Comparison of ENCODE assay signal across 8 cellular contexts in genomic region chr3:113223831-113224240, GRCh38. TPM values are rescaled to one million over a fixed set of nuclear protein-coding genes. Genes with fewer than 3 reads are reported as not detected.
DNase-seq lines count a peak whose midpoint lies in the region; ATAC-seq and TF ChIP-seq lines count a peak whose summit lies in the region.

No MANE protein-coding gene starts in this region.

- H3K36me3 ChIP-seq in osteoblast (ENCODE audit: insufficient read depth, low read length) (no peaks in the 10 kb centered on the region), SK-N-SH (replicated peaks in 1 of 2; ENCODE audit: control insufficient read depth in 1 of 2, insufficient read depth in 2 of 2, low read length in 1 of 2) (peaks cover 0 to 8% of the 10 kb centered on the region in 2 experiments), hepatocyte (replicated peaks; ENCODE audit: insufficient read depth, low read depth) (no peaks in the 10 kb centered on the region)

- no peaks in the 10 kb centered on the region for H3K79me2 ChIP-seq in osteoblast (ENCODE audit: insufficient read depth, low read length)
- no peaks in the 10 kb centered on the region for H3K79me2 ChIP-seq in SK-N-SH (ENCODE audit: insufficient read depth)
- peaks cover 31% of the 10 kb centered on the region for H3K79me2 ChIP-seq in hepatocyte

- no peak overlapping the region for H3K27ac Mint-ChIP-seq in progenitor cell of endocrine pancreas

- CTCF ChIA-PET in SK-N-SH (lab: Yijun Ruan, JAX), result interaction anchor here (1.5 to 2.5 kb wide), 2 partner anchors 17 to 64 kb away, joined by 7 to 11 read pairs; no protein-coding TSS in a partner anchor

- no peaks in the 10 kb centered on the region for H3K9me3 Mint-ChIP-seq in progenitor cell of endocrine pancreas (ENCODE audit: low read depth)

- H2AFZ ChIP-seq in osteoblast (ENCODE audit: low read length) (peak overlapping the region; percentile 96), SK-N-SH (ENCODE audit: low read depth) (no peak overlapping the region), hepatocyte (no peak overlapping the region)

- no peak for TF ChIP-seq RAD21 in SK-N-SH (IDR thresholded peaks at IDR 0.05; ENCODE audit: low read length)

- H3K27me3 ChIP-seq in osteoblast (ENCODE audit: insufficient read depth, low read length) (no peaks in the 10 kb centered on the region), SK-N-SH (ENCODE audit: insufficient read depth) (no peaks in the 10 kb centered on the region), hepatocyte (no peaks in the 10 kb centered on the region)

- no peak overlapping the region for H3K4me3 Mint-ChIP-seq in progenitor cell of endocrine pancreas (ENCODE audit: low read depth)

- no peak overlapping the region for H3K27ac ChIP-seq in osteoblast (ENCODE audit: low read depth, low read length)
- H3K27ac ChIP-seq in SK-N-SH (ENCODE audit: low read depth in 2 of 2, low read length in 1 of 2), result no peak overlapping the region; a peak in 1 of 4 replicates
- H3K27ac ChIP-seq in hepatocyte, result no peak overlapping the region

- ATAC-seq in GM18873 (IDR thresholded peaks at IDR 0.05; ENCODE audit: low FRiP score, unreplicated experiment) (peak; percentile 64), HG02588 (IDR thresholded peaks at IDR 0.05; ENCODE audit: unreplicated experiment) (peak; percentile 64)

- H3K27me3 Mint-ChIP-seq in progenitor cell of endocrine pancreas, result no peaks in the 10 kb centered on the region

- no peaks in the 10 kb centered on the region for H3K36me3 Mint-ChIP-seq in progenitor cell of endocrine pancreas (ENCODE audit: insufficient read depth)

- H4K20me1 ChIP-seq in osteoblast (ENCODE audit: insufficient read depth, low read length) (no peaks in the 10 kb centered on the region), SK-N-SH (ENCODE audit: insufficient read depth) (no peaks in the 10 kb centered on the region), hepatocyte (ENCODE audit: insufficient read depth, poor library complexity, severe bottlenecking) (peaks cover 13% of the 10 kb centered on the region)

- POLR2A ChIA-PET in SK-N-SH (lab: Yijun Ruan, JAX), result no interaction called here

- no peaks in the 10 kb centered on the region for H3K9me3 ChIP-seq in osteoblast (ENCODE audit: low read depth, low read length)
- no peaks in the 10 kb centered on the region for H3K9me3 ChIP-seq in SK-N-SH
- H3K9me3 ChIP-seq in hepatocyte (ENCODE audit: low read depth), result no peaks in the 10 kb centered on the region

- 95% methylated on average over 13 of the region's 15 CpGs for WGBS in SK-N-SH (ENCODE audit: low lambda C conversion rate)
- WGBS in hepatocyte (ENCODE audit: low lambda C conversion rate, missing lambda C conversion rate), result 79% methylated on average over 15 of the region's 15 CpGs

- TF ChIP-seq CTCF in osteoblast (IDR thresholded peaks at IDR 0.05; ENCODE audit: extremely low read depth, low read depth, low read length) (no peak), SK-N-SH (IDR thresholded peaks at IDR 0.05) (no peak), hepatocyte (IDR thresholded peaks at IDR 0.05; ENCODE audit: poor library complexity) (no peak), progenitor cell of endocrine pancreas (IDR thresholded peaks at IDR 0.05; ENCODE audit: unreplicated experiment) (no peak)

- TF ChIP-seq EP300 in SK-N-SH (IDR thresholded peaks at IDR 0.05; ENCODE audit: borderline replicate concordance in 1 of 2, low read depth in 1 of 2, low read length in 1 of 2), result no peak

- H3K9ac ChIP-seq in SK-N-SH, result no peak overlapping the region

- H3K4me1 ChIP-seq in osteoblast (ENCODE audit: insufficient read depth, low read length) (peaks cover 8% of the 10 kb centered on the region), SK-N-SH (ENCODE audit: control insufficient read depth in 1 of 2, insufficient read depth in 2 of 2, low read depth in 1 of 2, low read length in 1 of 2) (peaks cover 0 to 35% of the 10 kb centered on the region in 2 experiments; a peak in 2 of 4 replicates), hepatocyte (ENCODE audit: insufficient read depth) (peaks cover 7% of the 10 kb centered on the region)

- peak overlapping the region; percentile 82 for H3K4me2 ChIP-seq in osteoblast (ENCODE audit: insufficient read depth, low read length)
- H3K4me2 ChIP-seq in SK-N-SH, result no peak overlapping the region
- H3K4me2 ChIP-seq in hepatocyte, result no peak overlapping the region

- peak overlapping the region; percentile 64 for H3K4me3 ChIP-seq in osteoblast (ENCODE audit: insufficient read depth, low read length)
- no peak overlapping the region for H3K4me3 ChIP-seq in SK-N-SH (ENCODE audit: low read depth in 2 of 2, low read length in 1 of 2)
- no peak overlapping the region for H3K4me3 ChIP-seq in hepatocyte

- peaks cover 12% of the 10 kb centered on the region for H3K4me1 Mint-ChIP-seq in progenitor cell of endocrine pancreas (ENCODE audit: low read depth)

- no peaks in the 10 kb centered on the region for H3F3A ChIP-seq in SK-N-SH (replicated peaks; ENCODE audit: insufficient read depth)

- H3K9me2 ChIP-seq in SK-N-SH, result no peaks in the 10 kb centered on the region
- no peaks in the 10 kb centered on the region for H3K9me2 ChIP-seq in hepatocyte (replicated peaks; ENCODE audit: insufficient read depth)

- DNase-seq in activated CD4-positive, alpha-beta T cell treated with anti-CD3 and anti-CD28 coated beads, Interleukin-2, amount 50 U/mL, for 48 hours, result peak; percentile 8 to 49
- peak; percentile 82 for DNase-seq in osteoblast (ENCODE audit: insufficient read length, low spot score, missing footprints)
- no peak for DNase-seq in SK-N-SH
- DNase-seq in hepatocyte (ENCODE audit: low spot score), result no peak
- DNase-seq in NCI-H345 treated with DMSO at 0.1 percent for 48 hours (lab: John Stamatoyannopoulos, UW; ENCODE audit: unreplicated experiment), result no peak
- no peak for DNase-seq in progenitor cell of endocrine pancreas (ENCODE audit: low spot score, unreplicated experiment)

TF ChIP-seq in SK-N-SH, 30 proteins besides CTCF, POLR2A, EP300 and RAD21:
- TF ChIP-seq FOXM1 (IDR thresholded peaks at IDR 0.05; ENCODE audit: low read depth) (no peak), CHD2 (IDR thresholded peaks at IDR 0.05; ENCODE audit: low read length, partially characterized antibody) (no peak), RXRA (IDR thresholded peaks at IDR 0.05; ENCODE audit: borderline replicate concordance, low read depth) (no peak), JUND (IDR thresholded peaks at IDR 0.05) (no peak), RCOR1 (IDR thresholded peaks at IDR 0.05; ENCODE audit: low read length) (no peak), MEF2A (IDR thresholded peaks at IDR 0.05; ENCODE audit: borderline replicate concordance, low read depth) (no peak), RFX5 (IDR thresholded peaks at IDR 0.05; ENCODE audit: low read length) (no peak), EZH2phosphoT487 (IDR thresholded peaks at IDR 0.05; ENCODE audit: borderline replicate concordance, low read depth) (no peak), GATA2 (CRISPR knock-in tag; IDR thresholded peaks at IDR 0.05) (no peak), SMC3 (IDR thresholded peaks at IDR 0.05; ENCODE audit: low read depth, low read length) (no peak), TCF12 (IDR thresholded peaks at IDR 0.05) (no peak), FOXJ3 (CRISPR knock-in tag; IDR thresholded peaks at IDR 0.05) (no peak), NFIC (IDR thresholded peaks at IDR 0.05; ENCODE audit: borderline replicate concordance) (no peak), GABPA (IDR thresholded peaks at IDR 0.05; ENCODE audit: low read depth) (no peak), SIN3A (IDR thresholded peaks at IDR 0.05; ENCODE audit: borderline replicate concordance, low read depth, low read length) (no peak), YY1 (IDR thresholded peaks at IDR 0.05; ENCODE audit: low read depth) (no peak), IRF3 (IDR thresholded peaks at IDR 0.05; ENCODE audit: low read depth, low read length) (no peak)
- TF ChIP-seq, protein P1, sequence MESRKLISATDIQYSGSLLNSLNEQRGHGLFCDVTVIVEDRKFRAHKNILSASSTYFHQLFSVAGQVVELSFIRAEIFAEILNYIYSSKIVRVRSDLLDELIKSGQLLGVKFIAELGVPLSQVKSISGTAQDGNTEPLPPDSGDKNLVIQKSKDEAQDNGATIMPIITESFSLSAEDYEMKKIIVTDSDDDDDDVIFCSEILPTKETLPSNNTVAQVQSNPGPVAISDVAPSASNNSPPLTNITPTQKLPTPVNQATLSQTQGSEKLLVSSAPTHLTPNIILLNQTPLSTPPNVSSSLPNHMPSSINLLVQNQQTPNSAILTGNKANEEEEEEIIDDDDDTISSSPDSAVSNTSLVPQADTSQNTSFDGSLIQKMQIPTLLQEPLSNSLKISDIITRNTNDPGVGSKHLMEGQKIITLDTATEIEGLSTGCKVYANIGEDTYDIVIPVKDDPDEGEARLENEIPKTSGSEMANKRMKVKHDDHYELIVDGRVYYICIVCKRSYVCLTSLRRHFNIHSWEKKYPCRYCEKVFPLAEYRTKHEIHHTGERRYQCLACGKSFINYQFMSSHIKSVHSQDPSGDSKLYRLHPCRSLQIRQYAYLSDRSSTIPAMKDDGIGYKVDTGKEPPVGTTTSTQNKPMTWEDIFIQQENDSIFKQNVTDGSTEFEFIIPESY (IDR thresholded peaks at IDR 0.05; ENCODE audit: borderline replicate concordance, low read depth), result no peak

RNA-seq across cellular contexts. Expression of gene BOC, which starts 12.5 kb away (rescaled TPM):
- total RNA-seq in osteoblast, result 22.8 and 29.2 TPM in 2 replicates
- 5.8 and 6.6 TPM in 2 replicates for polyA plus RNA-seq in SK-N-SH (2012; rRNA removed)
- polyA plus RNA-seq in SK-N-SH (2012; cell fraction: cytosol; rRNA removed), result 3.3 and 4.6 TPM in 2 replicates
- polyA plus RNA-seq in SK-N-SH (2012; cell fraction: nucleus; rRNA removed), result 9.4 and 11.2 TPM in 2 replicates
- 17.9 and 20.4 TPM in 2 replicates for total RNA-seq in hepatocyte
- 24.0 and 28.2 TPM in 2 replicates for polyA plus RNA-seq in hepatocyte
- total RNA-seq in progenitor cell of endocrine pancreas, result 10.8 and 14.2 TPM in 2 replicates

Comparison
In these comparisons a context has a peak if more than half of its experiments do, and no peak if none do; other contexts are left out.
1. DNase-seq: peak in activated CD4-positive, alpha-beta T cell treated with anti-CD3 and anti-CD28 coated beads, Interleukin-2, amount 50 U/mL, for 48 hours (2 of 2) and osteoblast (single experiment); none in SK-N-SH (single experiment), hepatocyte (single experiment), NCI-H345 treated with DMSO at 0.1 percent for 48 hours (single experiment) and progenitor cell of endocrine pancreas (single experiment).